ENCODE assay signal across 8 cellular contexts in the genomic region with DNA sequence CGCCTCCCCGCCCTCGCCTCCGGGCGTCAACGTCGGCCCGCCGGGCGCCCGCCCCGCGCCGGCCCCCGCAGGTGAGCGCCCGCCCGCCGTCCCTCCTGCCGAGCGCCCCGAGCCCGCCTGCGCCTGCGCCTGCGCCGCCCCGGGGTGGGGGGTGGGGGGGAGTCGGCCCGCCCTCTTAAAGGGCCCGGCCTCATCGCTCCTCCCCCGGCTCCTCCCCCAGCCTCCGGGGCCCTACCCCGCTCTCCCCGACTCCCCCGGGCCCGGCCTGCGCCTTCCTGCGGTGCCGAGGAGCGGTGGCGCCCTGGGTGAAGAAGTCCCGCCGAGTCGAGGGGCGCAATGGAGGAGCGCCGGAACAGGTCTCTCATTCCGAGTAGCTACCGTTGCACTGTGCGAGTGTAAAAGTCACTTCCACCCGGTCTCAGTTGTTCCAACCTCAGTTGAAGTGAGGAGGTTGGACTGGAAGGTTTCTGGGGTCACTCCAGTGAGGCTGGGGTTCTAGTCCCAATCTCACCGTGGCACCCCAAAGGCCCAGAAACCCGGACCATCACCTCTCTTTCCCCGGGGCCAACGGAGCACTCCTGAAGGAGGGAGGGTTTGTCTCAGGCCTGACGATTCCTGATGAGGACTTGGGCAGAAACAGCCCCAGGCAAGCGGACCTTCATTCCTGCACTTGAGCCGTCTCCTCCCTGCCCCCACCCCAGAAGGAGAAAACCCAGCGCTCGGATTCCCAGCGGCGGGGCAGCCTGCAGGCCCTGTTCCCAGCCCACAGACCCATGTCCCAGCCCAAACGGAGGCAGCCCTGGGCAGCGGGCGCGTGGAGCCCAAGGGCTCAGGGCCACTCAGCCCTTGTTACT. TPM values are rescaled to one million over a fixed set of nuclear protein-coding genes. Genes with fewer than 3 reads are reported as not detected.
A peak's percentile ranks its signal among the peaks of the same experiment; 100 is the strongest.
DNase-seq lines count a peak whose midpoint lies in the region; ATAC-seq, FAIRE-seq and TF ChIP-seq lines count a peak whose summit lies in the region.

No MANE protein-coding gene starts in this region.

- no peaks in the 10 kb centered on the region for H3K27me3 ChIP-seq in endothelial cell of umbilical vein (ENCODE audit: control insufficient read depth in 2 of 2, insufficient read depth in 2 of 2, low read length in 2 of 2)

- peak overlapping the region; percentile 33 for H2AFZ ChIP-seq in endothelial cell of umbilical vein (ENCODE audit: low read depth, low read length)

- no peaks in the 10 kb centered on the region for H4K20me1 ChIP-seq in endothelial cell of umbilical vein (replicated peaks; ENCODE audit: control insufficient read depth, extremely low read depth, insufficient read depth, low read length)

- H3K4me2 ChIP-seq in endothelial cell of umbilical vein (ENCODE audit: insufficient read depth, low read length): peak overlapping the region; percentile 3

- peak overlapping the region in 2 of 3 experiments; percentile 0 to 54 for H3K4me3 ChIP-seq in endothelial cell of umbilical vein (replicated peaks in 1 of 3; ENCODE audit: insufficient read depth in 1 of 3, low read depth in 1 of 3, low read length in 3 of 3)

- TF ChIP-seq CTCF in C4-2B (conservative IDR thresholded peaks at IDR 0.05) (no peak; the same call in 1 of the 2 replicates), endothelial cell of umbilical vein (IDR thresholded peaks at IDR 0.05; ENCODE audit: extremely low read depth in 1 of 2, insufficient read depth in 1 of 2, low read depth in 1 of 2, low read length in 2 of 2) (no peak)

- H3K79me2 ChIP-seq in endothelial cell of umbilical vein (ENCODE audit: control insufficient read depth, insufficient read depth, low read length): no peaks in the 10 kb centered on the region

- no TSS peak for BruUV-seq in endothelial cell of umbilical vein (replicated peaks; lab: Mats Ljungman, UMichigan)

- FAIRE-seq in endothelial cell of umbilical vein (lab: Jason Lieb, UNC): peak; percentile 83

- dilution Hi-C loops in endothelial cell of umbilical vein (cut with MboI; ENCODE audit: extremely low pct_ligation_motif_present, low sequenced_read_pairs): no loop called here

- POLR2A ChIA-PET in endothelial cell of umbilical vein (lab: Charles Lee): no interaction called here

- intact Hi-C loops in endothelial cell of umbilical vein (cut with micrococcal nuclease): loop anchor here (1.0 kb wide), 1 partner anchor 13 kb away; no protein-coding TSS in a partner anchor

- CTCF ChIA-PET in endothelial cell of umbilical vein (lab: Charles Lee): interaction anchor here (0.6 to 5.7 kb wide), 5 partner anchors 10 to 447 kb away, joined by 3 to 57 read pairs (median 8); no protein-coding TSS in a partner anchor

- peak; percentile 35 for ATAC-seq in GM19452 (IDR thresholded peaks at IDR 0.05; ENCODE audit: unreplicated experiment)

- H3K36me3 ChIP-seq in endothelial cell of umbilical vein (ENCODE audit: control insufficient read depth in 2 of 2, extremely low read depth in 1 of 2, insufficient read depth in 2 of 2, low read length in 2 of 2): no peaks in the 10 kb centered on the region

- no peak for TF ChIP-seq POLR2A in endothelial cell of umbilical vein (IDR thresholded peaks at IDR 0.05; ENCODE audit: low read depth, low read length)

- H3K9ac ChIP-seq in endothelial cell of umbilical vein (replicated peaks; ENCODE audit: extremely low read depth, insufficient read depth, low read length): no peak overlapping the region

- peak overlapping the region; percentile 80 for H3K27ac ChIP-seq in C4-2B
- no peak overlapping the region for H3K27ac ChIP-seq in endothelial cell of umbilical vein (ENCODE audit: insufficient read depth, low read depth, low read length)

- H3K9me3 ChIP-seq in endothelial cell of umbilical vein (replicated peaks; ENCODE audit: control insufficient read depth, insufficient read depth, low read length): no peaks in the 10 kb centered on the region

- peak; percentile 8 for DNase-seq in HS-27A (ENCODE audit: low read depth)
- peak; percentile 62 for DNase-seq in NK-92 (lab: John Stamatoyannopoulos, UW; ENCODE audit: unreplicated experiment)
- DNase-seq in activated CD8-positive, alpha-beta memory T cell treated with anti-CD3 and anti-CD28 coated beads, Interleukin-2, amount 50 U/mL, for 48 hours: peak; percentile 90
- DNase-seq in endothelial cell of umbilical vein (ENCODE audit: low read depth, low spot score): peak; percentile 73
- peak; percentile 46 for DNase-seq in middle frontal gyrus (ENCODE audit: extremely low spot score, low spot score)
- DNase-seq in stimulated activated CD8-positive, alpha-beta memory T cell treated with anti-CD3 and anti-CD28 coated beads, Interleukin-2, amount 100 ng/mL, for 48 hours (ENCODE audit: low read depth in 2 of 2): peak; percentile 78 to 80

- no peaks in the 10 kb centered on the region for H3K4me1 ChIP-seq in endothelial cell of umbilical vein (ENCODE audit: control insufficient read depth, extremely low read depth, insufficient read depth, low read length)

- no peaks in the 10 kb centered on the region for H3K9me1 ChIP-seq in endothelial cell of umbilical vein (replicated peaks; ENCODE audit: control insufficient read depth, extremely low read depth, insufficient read depth, low read length)

TF ChIP-seq in endothelial cell of umbilical vein, 7 proteins besides CTCF, POLR2A, EP300 and RAD21:
- TF ChIP-seq, protein P1, sequence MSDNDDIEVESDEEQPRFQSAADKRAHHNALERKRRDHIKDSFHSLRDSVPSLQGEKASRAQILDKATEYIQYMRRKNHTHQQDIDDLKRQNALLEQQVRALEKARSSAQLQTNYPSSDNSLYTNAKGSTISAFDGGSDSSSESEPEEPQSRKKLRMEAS (IDR thresholded peaks at IDR 0.05; ENCODE audit: insufficient read depth, insufficient read length): no peak
- TF ChIP-seq FOS (IDR thresholded peaks at IDR 0.05; ENCODE audit: borderline replicate concordance, insufficient read depth, low read length) (no peak), JUN (IDR thresholded peaks at IDR 0.05; ENCODE audit: borderline replicate concordance, insufficient read depth, insufficient read length, low read depth) (no peak), EZH2 (IDR thresholded peaks at IDR 0.05; ENCODE audit: borderline replicate concordance, low read depth, low read length, severe bottlenecking) (no peak), GATA2 (IDR thresholded peaks at IDR 0.05; ENCODE audit: insufficient read depth, insufficient read length, low read depth, low read length) (no peak), POLR2AphosphoS5 (IDR thresholded peaks at IDR 0.05; ENCODE audit: insufficient read depth, low read depth, low read length) (no peak), MYC (IDR thresholded peaks at IDR 0.05; ENCODE audit: low read depth, low read length) (no peak)
TF ChIP-seq in endothelial cell of umbilical vein: peak in this region for 0.

RNA-seq across cellular contexts. Expression of a gene that starts 1.5 kb away (rescaled TPM):
- total RNA-seq in endothelial cell of umbilical vein: 71.6 and 77.0 TPM in 2 replicates
- 18.6 and 23.1 TPM in 2 replicates for polyA plus RNA-seq in endothelial cell of umbilical vein
- 8.4 and 12.5 TPM in 2 replicates for polyA plus RNA-seq in endothelial cell of umbilical vein (2011; cell fraction: cytosol; rRNA removed)
- polyA plus RNA-seq in endothelial cell of umbilical vein (2011; cell fraction: nucleus; rRNA removed): 99.5 and 113 TPM in 2 replicates
- polyA plus RNA-seq in endothelial cell of umbilical vein (2012): 12.0 and 19.5 TPM in 2 replicates
- 16.3 and 28.5 TPM in 2 replicates for polyA minus RNA-seq in endothelial cell of umbilical vein
- polyA minus RNA-seq in endothelial cell of umbilical vein (2011; cell fraction: cytosol; rRNA and poly(A)+ RNA removed): 25.0 TPM
- 26.9 and 49.0 TPM in 2 replicates for polyA minus RNA-seq in endothelial cell of umbilical vein (2011; cell fraction: nucleus; rRNA and poly(A)+ RNA removed)

Comparison
In these comparisons a context has a peak if more than half of its experiments do, and no peak if none do; other contexts are left out.
1. DNase-seq: peak in every context shown above with its lines; median percentile 90 in activated CD8-positive, alpha-beta memory T cell treated with anti-CD3 and anti-CD28 coated beads, Interleukin-2, amount 50 U/mL, for 48 hours; 79 in stimulated activated CD8-positive, alpha-beta memory T cell treated with anti-CD3 and anti-CD28 coated beads, Interleukin-2, amount 100 ng/mL, for 48 hours; 73 in endothelial cell of umbilical vein; 62 in NK-92; 46 in middle frontal gyrus; 8 in HS-27A.